9 cellular contexts compared by ENCODE assay signal in the genomic region with DNA sequence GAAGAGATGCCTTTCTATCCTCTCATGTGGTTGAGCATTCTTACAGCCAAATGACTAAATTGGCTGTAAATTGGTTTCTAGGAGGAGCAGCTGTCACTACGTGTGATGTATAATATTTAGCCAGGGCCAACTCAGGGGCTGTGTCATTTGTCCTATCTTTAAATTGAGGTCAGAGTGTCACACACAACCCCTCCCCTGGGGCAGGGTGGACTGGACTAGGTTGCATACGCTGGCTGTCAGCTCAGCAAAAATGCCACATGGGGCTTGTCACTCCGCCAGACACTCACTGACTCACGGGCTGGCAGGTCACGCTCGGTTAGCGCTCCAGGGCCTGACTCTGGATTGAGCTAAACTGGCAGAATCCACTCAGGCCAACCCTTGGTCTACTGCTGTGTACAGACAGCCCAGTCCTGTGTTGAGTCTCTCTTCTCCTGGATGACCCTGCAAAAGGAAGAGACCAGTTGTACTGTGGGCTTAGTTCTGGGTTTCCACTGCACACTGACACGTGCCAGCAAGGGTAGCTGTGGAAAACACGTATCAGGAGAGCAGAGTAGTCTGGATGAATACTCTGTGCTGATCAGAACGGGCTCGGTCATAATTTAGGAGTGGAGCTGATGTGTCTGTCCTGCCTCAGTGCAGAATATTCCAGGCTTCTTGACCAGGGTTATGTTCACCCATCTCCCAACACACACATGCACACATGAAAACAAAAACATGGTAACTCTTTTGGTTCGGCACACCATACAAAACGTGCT. TPM values are rescaled to one million over a fixed set of nuclear protein-coding genes. Genes with fewer than 3 reads are reported as not detected.
A peak's percentile ranks its signal among the peaks of the same experiment; 100 is the strongest.
DNase-seq lines count a peak whose midpoint lies in the region; ATAC-seq and TF ChIP-seq lines count a peak whose summit lies in the region.
"Had no signal": no experiment of that assay in that cellular context is flagged by ENCODE, and none has a peak within 500 bp of the region (broad histone marks: within the 10 kb centered on the region; RNA-seq: fewer than 3 reads in every experiment).

No MANE protein-coding gene starts in this region.

- peaks cover 3% of the 10 kb centered on the region for H3K36me3 Mint-ChIP-seq in brain

- peak; percentile 92 for DNase-seq in ACHN
- DNase-seq in M059J (ENCODE audit: low read depth): peak; percentile 96
- DNase-seq in left kidney (ENCODE audit: low read depth, low spot score): peak; percentile 93
- DNase-seq in NCI-H524 treated with DMSO at 0.1 percent for 48 hours (lab: John Stamatoyannopoulos, UW): no peak
- no peak for DNase-seq in activated CD4-positive, alpha-beta T cell treated with anti-CD3 and anti-CD28 coated beads, Interleukin-2, amount 50 U/mL, for 1 hour
- no peak for DNase-seq in stimulated activated CD8-positive, alpha-beta memory T cell treated with anti-CD3 and anti-CD28 coated beads, Interleukin-4, amount 100 ng/mL, for 48 hours
- DNase-seq: DMS 273 treated with DMSO at 0.1 percent for 48 hours had no signal

- H3K27ac Mint-ChIP-seq in brain: peak overlapping the region in 3 of 5 experiments; percentile 29 to 68 (median 37)

- H3K27me3 Mint-ChIP-seq in brain: peaks cover 3% of the 10 kb centered on the region

- peaks cover 83% of the 10 kb centered on the region for H3K4me1 Mint-ChIP-seq in brain

- H3K9me3 Mint-ChIP-seq in brain: no peaks in the 10 kb centered on the region

- ATAC-seq in HG03378 (IDR thresholded peaks at IDR 0.05; ENCODE audit: unreplicated experiment): no peak

- no peak overlapping the region for H3K4me3 Mint-ChIP-seq in brain

- in situ Hi-C loops in ACHN (cut with HindIII; ENCODE audit: low pct_ligation_motif_present, low pct_unique_long_range_greater_than_20kb, low sequenced_read_pairs): no loop called here

- no peak for TF ChIP-seq CTCF in brain (conservative IDR thresholded peaks at IDR 0.05)

RNA-seq across cellular contexts. Expression of gene SHISA2, which starts 29.1 kb away (rescaled TPM):
- 0.44 TPM in 1 of 2 replicates, not detected in the other for total RNA-seq in M059J (2014; rRNA removed; shearing (Covaris generic))
- polyA plus RNA-seq in brain (ENCODE audit: insufficient read depth, low read depth, low replicate concordance): 5.2 TPM

Comparison
In these comparisons a context has a peak if more than half of its experiments do, and no peak if none do; other contexts are left out.
1. DNase-seq: peak in ACHN (single experiment), M059J (single experiment) and left kidney (single experiment); none in NCI-H524 treated with DMSO at 0.1 percent for 48 hours (single experiment), activated CD4-positive, alpha-beta T cell treated with anti-CD3 and anti-CD28 coated beads, Interleukin-2, amount 50 U/mL, for 1 hour (single experiment) and stimulated activated CD8-positive, alpha-beta memory T cell treated with anti-CD3 and anti-CD28 coated beads, Interleukin-4, amount 100 ng/mL, for 48 hours (single experiment).